ENCODE assay signal across 8 cellular contexts in the genomic region with DNA sequence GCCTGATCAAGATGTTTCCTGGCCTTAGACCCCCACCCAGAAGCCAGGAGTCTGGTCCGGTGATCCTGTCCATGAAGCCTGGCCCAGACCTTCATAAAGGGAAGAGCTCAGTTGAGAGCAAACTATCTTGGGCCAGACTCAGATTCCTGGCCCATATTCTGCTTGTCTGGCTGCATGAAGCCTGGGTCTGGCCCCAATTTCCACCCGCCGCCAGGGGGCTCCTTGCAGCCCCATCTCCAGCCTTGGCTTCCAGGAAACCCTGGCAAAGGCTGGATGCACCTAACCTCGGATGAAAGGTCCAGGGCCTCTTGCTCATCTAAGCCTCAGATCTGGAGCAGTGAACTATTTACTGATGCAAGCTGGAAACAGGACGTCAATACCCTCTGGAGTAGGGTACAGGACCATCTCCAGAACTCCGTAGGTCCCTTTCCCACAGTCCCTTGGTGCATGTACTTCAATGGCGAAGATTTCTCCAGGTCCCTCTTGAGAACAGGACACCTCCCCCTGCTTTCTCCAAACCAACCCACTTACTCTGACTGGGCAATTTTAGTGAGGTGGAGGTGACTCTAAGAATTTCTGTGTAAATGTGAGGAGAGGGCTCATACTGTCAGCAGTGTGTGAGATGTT. TPM values are rescaled to one million over a fixed set of nuclear protein-coding genes. Genes with fewer than 3 reads are reported as not detected.
A peak's percentile ranks its signal among the peaks of the same experiment; 100 is the strongest.
DNase-seq lines count a peak whose midpoint lies in the region; TF ChIP-seq lines count a peak whose summit lies in the region.

No MANE protein-coding gene starts in this region.

- TF ChIP-seq CTCF in left ventricle myocardium inferior (IDR thresholded peaks at IDR 0.05; ENCODE audit: borderline replicate concordance) (peak; percentile 41), right atrium auricular region (IDR thresholded peaks at IDR 0.05) (peak in 1 of 2 donors; percentile 48), NB4 (IDR thresholded peaks at IDR 0.05; ENCODE audit: low read depth, low read length) (no peak)

- H3K27ac Mint-ChIP-seq in immature natural killer cell = no peak overlapping the region

- H3K9me3 ChIP-seq in left ventricle myocardium inferior (replicated peaks) (no peaks in the 10 kb centered on the region), right atrium auricular region (no peaks in the 10 kb centered on the region)

- H3K9me3 Mint-ChIP-seq in immature natural killer cell = peaks cover 0 to 2% (median 0%) of the 10 kb centered on the region in 6 donors

- H3K4me1 ChIP-seq in left ventricle myocardium inferior (peaks cover 62% of the 10 kb centered on the region), right atrium auricular region (peaks cover 0 to 58% of the 10 kb centered on the region in 2 donors)

- intact Hi-C loops in left ventricle myocardium inferior (cut with micrococcal nuclease) = no loop called here

- H3K27ac ChIP-seq in left ventricle myocardium inferior (replicated peaks) (no peak overlapping the region), right atrium auricular region (no peak overlapping the region)

- H3K27me3 ChIP-seq in left ventricle myocardium inferior (ENCODE audit: low read depth) = peaks cover 100% of the 10 kb centered on the region
- peaks cover 77 to 88% of the 10 kb centered on the region in 2 donors for H3K27me3 ChIP-seq in right atrium auricular region

- no peak overlapping the region for H3K4me3 Mint-ChIP-seq in immature natural killer cell

- DNase-seq in left ventricle myocardium inferior = no peak
- no peak for DNase-seq in right atrium auricular region (ENCODE audit: low spot score)
- peak; percentile 22 for DNase-seq in NB4 (ENCODE audit: low read depth)
- DNase-seq in dermis blood vessel endothelial cell = peak; percentile 69
- DNase-seq in renal cortical epithelial cell (ENCODE audit: low read depth) = peak; percentile 33
- DNase-seq in T-helper 9 cell = no peak
- DNase-seq in immature natural killer cell = no peak
- no peak for DNase-seq in central memory CD4-positive, alpha-beta T cell

- peaks cover 30 to 62% (median 49%) of the 10 kb centered on the region in 3 donors for H3K27me3 Mint-ChIP-seq in immature natural killer cell (ENCODE audit: low read depth in 3 of 3)

- no peaks in the 10 kb centered on the region for H3K36me3 ChIP-seq in left ventricle myocardium inferior
- no peaks in the 10 kb centered on the region for H3K36me3 ChIP-seq in right atrium auricular region

- H3K4me3 ChIP-seq in left ventricle myocardium inferior (no peak overlapping the region), right atrium auricular region (no peak overlapping the region), NB4 (ENCODE audit: low read depth, low read length) (no peak overlapping the region)

- H3K4me1 Mint-ChIP-seq in immature natural killer cell = peaks cover 49 to 54% of the 10 kb centered on the region in 2 donors

- no peak for TF ChIP-seq POLR2A in NB4 (IDR thresholded peaks at IDR 0.05; ENCODE audit: extremely low read depth, insufficient read length)

- peaks cover 0 to 3% (median 0%) of the 10 kb centered on the region in 3 donors for H3K36me3 Mint-ChIP-seq in immature natural killer cell

RNA-seq across cellular contexts. Expression of a gene that starts 5.6 kb away (rescaled TPM):
- total RNA-seq in left ventricle myocardium inferior = not detected
- not detected for total RNA-seq in right atrium auricular region
- total RNA-seq in dermis blood vessel endothelial cell = not detected in 2 replicates
- total RNA-seq in renal cortical epithelial cell = 0.35 and 1.8 TPM in 2 replicates
- polyA plus RNA-seq in immature natural killer cell = not detected

RNA-seq across cellular contexts. Expression of a gene that starts 5.6 kb away (rescaled TPM):
- total RNA-seq in left ventricle myocardium inferior = not detected
- not detected for total RNA-seq in right atrium auricular region
- under 0.01 TPM in 1 of 2 replicates, not detected in the other for total RNA-seq in dermis blood vessel endothelial cell
- total RNA-seq in renal cortical epithelial cell = 0.87 and 2.9 TPM in 2 replicates
- not detected for polyA plus RNA-seq in immature natural killer cell

Comparison
In these comparisons a context has a peak if more than half of its experiments do, and no peak if none do; other contexts are left out.
1. DNase-seq: peak in NB4 (single experiment), dermis blood vessel endothelial cell (single experiment) and renal cortical epithelial cell (single experiment); none in left ventricle myocardium inferior (single experiment), right atrium auricular region (single experiment), T-helper 9 cell (single experiment), immature natural killer cell (0 of 3) and central memory CD4-positive, alpha-beta T cell (single experiment).